In genomic region chr6:41427642-41428401, GRCh38 we compare ENCODE assay signal across 9 cellular contexts.
DNase-seq lines count a peak whose midpoint lies in the region; ATAC-seq, FAIRE-seq and TF ChIP-seq lines count a peak whose summit lies in the region.
"Had no signal": no experiment of that assay in that cellular context is flagged by ENCODE, and none has a peak within 500 bp of the region (broad histone marks: within the 10 kb centered on the region; RNA-seq: fewer than 3 reads in every experiment).

No MANE protein-coding gene starts in this region.

- H3K4me3 ChIP-seq in GM12878 (peak overlapping the region; percentile 47; the same call in 1 of the 2 replicates), keratinocyte (ENCODE audit: control insufficient read depth in 2 of 3, extremely low read depth in 1 of 3, insufficient read depth in 2 of 3, low read depth in 1 of 3, low read length in 3 of 3) (peak overlapping the region; percentile 20 to 47 (median 31)), smooth muscle cell (peak overlapping the region; percentile 50)

- no peak for TF ChIP-seq POLR2A in GM12878 (IDR thresholded peaks at IDR 0.05; ENCODE audit: low read depth, low read length)

- CTCF ChIA-PET in GM12878 (lab: Yijun Ruan, JAX) = interaction anchor here (0.6 to 1.9 kb wide), 3 partner anchors 11 to 104 kb away, joined by 3 read pairs; no protein-coding TSS in a partner anchor

- in situ Hi-C loops in GM12878 (cut with MboI) = no loop called here

- peaks cover 10% of the 10 kb centered on the region for H3K4me1 ChIP-seq in GM12878 (ENCODE audit: control insufficient read depth, insufficient read depth, low read length)
- peaks cover 7% of the 10 kb centered on the region for H3K4me1 ChIP-seq in keratinocyte (ENCODE audit: control insufficient read depth, extremely low read depth, insufficient read depth, low read length)
- H3K4me1 ChIP-seq in smooth muscle cell (ENCODE audit: low read depth) = peaks cover 20% of the 10 kb centered on the region

- H4K20me1 ChIP-seq in GM12878 (ENCODE audit: control insufficient read depth, insufficient read depth) = no peaks in the 10 kb centered on the region
- H4K20me1 ChIP-seq in keratinocyte (ENCODE audit: control insufficient read depth, extremely low read depth, insufficient read depth, low read length) = no peaks in the 10 kb centered on the region
- H4K20me1 ChIP-seq in smooth muscle cell (ENCODE audit: low read depth) = no peaks in the 10 kb centered on the region

- H3K4me2 ChIP-seq in GM12878 (ENCODE audit: control insufficient read depth, insufficient read depth) (peak overlapping the region; percentile 52), keratinocyte (ENCODE audit: control insufficient read depth, extremely low read depth, insufficient read depth, low read depth, low read length) (peak overlapping the region; percentile 59), smooth muscle cell (peak overlapping the region; percentile 90)

- ATAC-seq in GM12878 = peak; percentile 67
- no peak for ATAC-seq in HG02884 (IDR thresholded peaks at IDR 0.05; ENCODE audit: unreplicated experiment)

- RAD21 ChIA-PET in GM12878 (lab: Charles Lee; ENCODE audit: unreplicated experiment) = interaction anchor here (1.1 kb wide), 2 partner anchors 23 to 149 kb away, joined by 3 read pairs; no protein-coding TSS in a partner anchor

- TF ChIP-seq RAD21 in GM12878 (IDR thresholded peaks at IDR 0.05; ENCODE audit: insufficient read depth, low read depth, low read length) = no peak

- peaks cover 16% of the 10 kb centered on the region for H3K4me1 Mint-ChIP-seq in activated T-helper 1 cell treated with anti-CD3 and anti-CD28 coated beads, Interleukin-12 subunit alpha, Interleukin-12 subunit beta, Interleukin-2, Interleukin-4 antibody, amounts not matched to agents 30 ng/mL and 10 ng/mL and 1 ng/mL, durations not matched to agents 14 hours and 24 hours and 36 hours (ENCODE audit: low read depth)

- H3K4me3 Mint-ChIP-seq in activated T-helper 1 cell treated with anti-CD3 and anti-CD28 coated beads, Interleukin-12 subunit alpha, Interleukin-12 subunit beta, Interleukin-2, Interleukin-4 antibody, amounts not matched to agents 30 ng/mL and 10 ng/mL and 1 ng/mL, durations not matched to agents 14 hours and 24 hours and 36 hours = no peak overlapping the region

- no peaks in the 10 kb centered on the region for H3K36me3 Mint-ChIP-seq in activated T-helper 1 cell treated with anti-CD3 and anti-CD28 coated beads, Interleukin-12 subunit alpha, Interleukin-12 subunit beta, Interleukin-2, Interleukin-4 antibody, amounts not matched to agents 30 ng/mL and 10 ng/mL and 1 ng/mL, durations not matched to agents 14 hours and 24 hours and 36 hours (ENCODE audit: low read depth)

- H3K9ac ChIP-seq in GM12878 (ENCODE audit: control insufficient read depth, insufficient read depth, low read length) (no peak overlapping the region), keratinocyte (ENCODE audit: control insufficient read depth, extremely low read depth, insufficient read depth, low read length) (no peak overlapping the region), smooth muscle cell (ENCODE audit: low read depth) (no peak overlapping the region)

- no peaks in the 10 kb centered on the region for H3K9me3 Mint-ChIP-seq in activated T-helper 1 cell treated with anti-CD3 and anti-CD28 coated beads, Interleukin-12 subunit alpha, Interleukin-12 subunit beta, Interleukin-2, Interleukin-4 antibody, amounts not matched to agents 30 ng/mL and 10 ng/mL and 1 ng/mL, durations not matched to agents 14 hours and 24 hours and 36 hours

- dilution Hi-C loops in keratinocyte (cut with MboI; ENCODE audit: extremely low pct_ligation_motif_present, low sequenced_read_pairs) = no loop called here

- POLR2A ChIA-PET in GM12878 (lab: Charles Lee) = interaction anchor here (1.3 kb wide), 1 partner anchor 29 kb away, joined by 3 read pairs; no protein-coding TSS in a partner anchor

- no peak for TF ChIP-seq EP300 in GM12878 (IDR thresholded peaks at IDR 0.05; ENCODE audit: borderline replicate concordance in 1 of 2, control insufficient read depth in 1 of 2, low read depth in 2 of 2, low read length in 2 of 2)

- FAIRE-seq in GM12878 (lab: Jason Lieb, UNC) = no peak
- no peak for FAIRE-seq in keratinocyte (lab: Jason Lieb, UNC)
- FAIRE-seq: A204.1 had no signal

- no peaks in the 10 kb centered on the region for H3F3A ChIP-seq in smooth muscle cell (ENCODE audit: low read depth)

- BruUV-seq in GM12878 (replicated peaks; lab: Mats Ljungman, UMichigan) = no TSS peak

- SMC1A ChIA-PET in GM12878 (lab: Charles Lee; ENCODE audit: uncharacterized antibody, unreplicated experiment) = interaction anchor here (1.4 kb wide), 1 partner anchor 99 kb away, joined by 4 read pairs; no protein-coding TSS in a partner anchor

- TF ChIP-seq CTCF in GM12878 (IDR thresholded peaks at IDR 0.05 in 2 of 3, conservative IDR thresholded peaks at IDR 0.05 in 1 of 3; ENCODE audit: control insufficient read depth in 2 of 3, extremely low read depth in 1 of 3, insufficient read depth in 1 of 3, low read depth in 3 of 3, low read length in 3 of 3) (peak in 1 of 3 experiments; percentile 11; a peak in 1 of 6 replicates), keratinocyte (optimal IDR thresholded peaks at IDR 0.05 in 1 of 3, IDR thresholded peaks at IDR 0.05 in 1 of 3, conservative IDR thresholded peaks at IDR 0.05 in 1 of 3; ENCODE audit: extremely low read depth in 1 of 3, insufficient read depth in 2 of 3, low read length in 3 of 3) (peak in 1 of 3 experiments; percentile 38), smooth muscle cell (IDR thresholded peaks at IDR 0.05; ENCODE audit: borderline replicate concordance, insufficient read depth, poor library complexity, severe bottlenecking) (no peak)

- H3K9me1 ChIP-seq in keratinocyte (ENCODE audit: control insufficient read depth, extremely low read depth, insufficient read depth, low read length) = no peaks in the 10 kb centered on the region

- DNase-seq in DMS 273 (lab: John Stamatoyannopoulos, UW; ENCODE audit: unreplicated experiment) (peak; percentile 80), DMS 273 treated with DMSO at 0.1 percent for 48 hours (lab: John Stamatoyannopoulos, UW) (no peak), NCI-H226 (peak; percentile 39), GM12878 (ENCODE audit: low read depth, low spot score) (no peak), keratinocyte (ENCODE audit: low read depth, low spot score) (no peak), smooth muscle cell (lab: John Stamatoyannopoulos, UW; ENCODE audit: unreplicated experiment) (no peak)
- no peak for DNase-seq in activated T-helper 1 cell treated with anti-CD3 and anti-CD28 coated beads, Interleukin-12 subunit alpha, Interleukin-12 subunit beta, Interleukin-2, Interleukin-4 antibody, amounts not matched to agents 30 ng/mL and 10 ng/mL and 1 ng/mL, durations not matched to agents 14 hours and 24 hours and 36 hours (ENCODE audit: low spot score)

- H3K27me3 Mint-ChIP-seq in activated T-helper 1 cell treated with anti-CD3 and anti-CD28 coated beads, Interleukin-12 subunit alpha, Interleukin-12 subunit beta, Interleukin-2, Interleukin-4 antibody, amounts not matched to agents 30 ng/mL and 10 ng/mL and 1 ng/mL, durations not matched to agents 14 hours and 24 hours and 36 hours (ENCODE audit: insufficient read depth) = peaks cover 25% of the 10 kb centered on the region

- H3K27ac Mint-ChIP-seq in activated T-helper 1 cell treated with anti-CD3 and anti-CD28 coated beads, Interleukin-12 subunit alpha, Interleukin-12 subunit beta, Interleukin-2, Interleukin-4 antibody, amounts not matched to agents 30 ng/mL and 10 ng/mL and 1 ng/mL, durations not matched to agents 14 hours and 24 hours and 36 hours = no peak overlapping the region

- H3K36me3 ChIP-seq in GM12878 (ENCODE audit: control insufficient read depth in 2 of 2, insufficient read depth in 2 of 2, low read length in 1 of 2) = no peaks in the 10 kb centered on the region
- H3K36me3 ChIP-seq in keratinocyte (ENCODE audit: control insufficient read depth in 2 of 2, extremely low read depth in 1 of 2, insufficient read depth in 2 of 2, low read length in 2 of 2) = no peaks in the 10 kb centered on the region
- H3K36me3 ChIP-seq in smooth muscle cell (ENCODE audit: low read depth) = no peaks in the 10 kb centered on the region

- H3K79me2 ChIP-seq in GM12878 (ENCODE audit: control insufficient read depth, insufficient read depth, low read length) (no peaks in the 10 kb centered on the region), keratinocyte (ENCODE audit: control insufficient read depth, insufficient read depth, low read length) (no peaks in the 10 kb centered on the region), smooth muscle cell (ENCODE audit: low read depth) (no peaks in the 10 kb centered on the region)

- peak overlapping the region; percentile 13 for H2AFZ ChIP-seq in GM12878 (ENCODE audit: control insufficient read depth, low read depth, low read length)
- no peak overlapping the region for H2AFZ ChIP-seq in keratinocyte (ENCODE audit: control insufficient read depth, low read length)
- H2AFZ ChIP-seq in smooth muscle cell (ENCODE audit: low read depth) = no peak overlapping the region

- H3K27me3 ChIP-seq in GM12878 (replicated peaks in 1 of 2; ENCODE audit: control insufficient read depth in 2 of 2, insufficient read depth in 2 of 2, low read length in 1 of 2) = peaks cover 12 to 18% of the 10 kb centered on the region in 2 experiments
- peaks cover 45% of the 10 kb centered on the region for H3K27me3 ChIP-seq in keratinocyte (ENCODE audit: control insufficient read depth, extremely low read depth, insufficient read depth, low read length)
- peaks cover 37% of the 10 kb centered on the region for H3K27me3 ChIP-seq in smooth muscle cell (ENCODE audit: low read depth)

- under 1% methylated on average over 60 of the region's 78 CpGs for WGBS in GM12878 (ENCODE audit: insufficient coverage, insufficient replicate concordance, low lambda C conversion rate, missing lambda C conversion rate)
- WGBS in smooth muscle cell (ENCODE audit: low lambda C conversion rate) = 3% methylated on average over 43 of the region's 78 CpGs

- no peaks in the 10 kb centered on the region for H3K9me3 ChIP-seq in GM12878 (replicated peaks; ENCODE audit: control insufficient read depth, insufficient read depth, low read length)
- no peaks in the 10 kb centered on the region for H3K9me3 ChIP-seq in keratinocyte (ENCODE audit: control insufficient read depth, low read depth, low read length)
- H3K9me3 ChIP-seq in smooth muscle cell (replicated peaks; ENCODE audit: low read depth) = no peaks in the 10 kb centered on the region

- intact Hi-C loops in GM12878 (cut with micrococcal nuclease; ENCODE audit: unreplicated experiment) = loop anchor here (2.0 kb wide), 1 partner anchor 119 kb away; the partner anchor contains the start of gene FOXP4
- intact Hi-C loops in activated T-helper 1 cell treated with anti-CD3 and anti-CD28 coated beads, Interleukin-12 subunit alpha, Interleukin-12 subunit beta, Interleukin-2, Interleukin-4 antibody, amounts not matched to agents 30 ng/mL and 10 ng/mL and 1 ng/mL, durations not matched to agents 14 hours and 24 hours and 36 hours (cut with micrococcal nuclease) = no loop called here

- H3K27ac ChIP-seq in GM12878 (ENCODE audit: control insufficient read depth, insufficient read depth) = no peak overlapping the region
- H3K27ac ChIP-seq in keratinocyte (ENCODE audit: control insufficient read depth, insufficient read depth, low read length) = no peak overlapping the region
- H3K27ac ChIP-seq in smooth muscle cell (ENCODE audit: low read depth) = no peak overlapping the region

TF ChIP-seq in GM12878, 131 proteins besides CTCF, POLR2A, EP300 and RAD21 (continues in another document):
- no peak for TF ChIP-seq CREB1 (IDR thresholded peaks at IDR 0.05; ENCODE audit: low read depth)

Comparison
In these comparisons a context has a peak if more than half of its experiments do, and no peak if none do; other contexts are left out.
1. DNase-seq: peak in DMS 273 (single experiment) and NCI-H226 (single experiment); none in DMS 273 treated with DMSO at 0.1 percent for 48 hours (single experiment), GM12878 (single experiment), keratinocyte (single experiment), smooth muscle cell (single experiment) and activated T-helper 1 cell treated with anti-CD3 and anti-CD28 coated beads, Interleukin-12 subunit alpha, Interleukin-12 subunit beta, Interleukin-2, Interleukin-4 antibody, amounts not matched to agents 30 ng/mL and 10 ng/mL and 1 ng/mL, durations not matched to agents 14 hours and 24 hours and 36 hours (single experiment).
2. Peak in every context shown above with its lines, with median percentiles within 50 percentile points of each other: H3K4me2 ChIP-seq and H3K4me3 ChIP-seq.